10 cellular contexts compared by ENCODE assay signal in genomic region chr15:60358935-60359672, GRCh38. TPM values are rescaled to one million over a fixed set of nuclear protein-coding genes. Genes with fewer than 3 reads are reported as not detected.
DNase-seq lines count a peak whose midpoint lies in the region; ATAC-seq, FAIRE-seq and TF ChIP-seq lines count a peak whose summit lies in the region.
"Had no signal": no experiment of that assay in that cellular context is flagged by ENCODE, and none has a peak within 500 bp of the region (broad histone marks: within the 10 kb centered on the region; RNA-seq: fewer than 3 reads in every experiment).

No MANE protein-coding gene starts in this region.

- DNase-seq in DMS153 treated with DMSO at 0.1 percent for 48 hours (lab: John Stamatoyannopoulos, UW; ENCODE audit: unreplicated experiment) (peak; percentile 55), NCI-H2171 treated with DMSO at 0.1 percent for 48 hours (lab: John Stamatoyannopoulos, UW) (peak; percentile 99), dedifferentiated amniotic fluid mesenchymal stem cell (ENCODE audit: extremely low spot score) (peak; percentile 47), pancreas (no peak), SKM-1 (lab: John Stamatoyannopoulos, UW; ENCODE audit: unreplicated experiment) (no peak)
- no peak for DNase-seq in activated CD4-positive, alpha-beta T cell treated with anti-CD3 and anti-CD28 coated beads, Interleukin-2, amount 50 U/mL, for 4 hours
- DNase-seq: right lobe of liver had no signal

- FAIRE-seq in pancreas (lab: Jason Lieb, UNC): no peak

- no peaks in the 10 kb centered on the region for H3K4me1 ChIP-seq in pancreas
- H3K4me1 ChIP-seq: right lobe of liver had no signal

- no peaks in the 10 kb centered on the region for H3K9me3 ChIP-seq in pancreas
- H3K9me3 ChIP-seq: right lobe of liver, suprapubic skin had no signal

- no peak overlapping the region for H3K4me3 ChIP-seq in pancreas
- H3K4me3 ChIP-seq: right lobe of liver, suprapubic skin had no signal

- no peak overlapping the region for H3K27ac ChIP-seq in pancreas
- H3K27ac ChIP-seq: right lobe of liver, suprapubic skin had no signal

- TF ChIP-seq CTCF in pancreas (IDR thresholded peaks at IDR 0.05): no peak

- ATAC-seq in pancreas: peak; percentile 21 to 57 (median 48)
- no peak for ATAC-seq in HG02840 (IDR thresholded peaks at IDR 0.05; ENCODE audit: low FRiP score, unreplicated experiment)
- no peak for ATAC-seq in HG02981 (IDR thresholded peaks at IDR 0.05; ENCODE audit: unreplicated experiment)

- intact Hi-C loops in pancreas (cut with DNase I): loop anchor here in 2 of 3 donors (10.0 kb wide), 2 partner anchors 66 to 86 kb away; no protein-coding TSS in a partner anchor

- WGBS in pancreas, 2 donors: 16 to 19% methylated on average over 10 of the region's 10 CpGs

- peaks cover 0 to 40% (median 4%) of the 10 kb centered on the region in 3 donors for H3K36me3 ChIP-seq in pancreas

- no peaks in the 10 kb centered on the region for H3K27me3 ChIP-seq in pancreas
- H3K27me3 ChIP-seq: right lobe of liver, suprapubic skin had no signal

RNA-seq across cellular contexts. Expression of gene ANXA2, which starts 38.7 kb away (rescaled TPM):
- 100 to 1,000 TPM; 123 to 476 (median 204) TPM for total RNA-seq in pancreas
- 100 to 1,000 TPM; 296 to 336 TPM for polyA plus RNA-seq in pancreas

Comparison
In these comparisons a context has a peak if more than half of its experiments do, and no peak if none do; other contexts are left out.
1. DNase-seq: peak in DMS153 treated with DMSO at 0.1 percent for 48 hours (single experiment), NCI-H2171 treated with DMSO at 0.1 percent for 48 hours (single experiment) and dedifferentiated amniotic fluid mesenchymal stem cell (single experiment); none in pancreas (0 of 6), SKM-1 (single experiment) and activated CD4-positive, alpha-beta T cell treated with anti-CD3 and anti-CD28 coated beads, Interleukin-2, amount 50 U/mL, for 4 hours (0 of 2).
2. ATAC-seq: peak in pancreas (4 of 4); none in HG02840 (single experiment) and HG02981 (single experiment).